In genomic region chr7:139339698-139340036, GRCh38 we compare ENCODE assay signal across 1 cellular context.
TF ChIP-seq lines count a peak whose summit lies in the region.

No MANE protein-coding gene starts in this region.

TF ChIP-seq in K562, 482 proteins besides CTCF, POLR2A, EP300 and RAD21 (continued from another document and continues in another):
- TF ChIP-seq ZKSCAN8 (CRISPR knock-in tag; IDR thresholded peaks at IDR 0.05) (peak; percentile 68; the same call in 1 of the 2 replicates), ZNF780A (CRISPR knock-in tag; IDR thresholded peaks at IDR 0.05) (no peak), NCOA6 (IDR thresholded peaks at IDR 0.05) (no peak), ZNF133 (CRISPR knock-in tag; IDR thresholded peaks at IDR 0.05) (no peak), ZNF232 (CRISPR knock-in tag; IDR thresholded peaks at IDR 0.05) (no peak; the same call in 1 of the 2 replicates), ZNF12 (CRISPR knock-in tag; IDR thresholded peaks at IDR 0.05) (no peak), SMC3 (conservative IDR thresholded peaks at IDR 0.05; ENCODE audit: insufficient read depth, low read depth, low read length) (no peak), ZBTB33 (CRISPR knock-in tag; IDR thresholded peaks at IDR 0.05) (no peak), GATA2 (CRISPR knock-in tag; IDR thresholded peaks at IDR 0.05) (no peak), ZFP1 (CRISPR knock-in tag; IDR thresholded peaks at IDR 0.05) (no peak), ZNF57 (CRISPR knock-in tag; IDR thresholded peaks at IDR 0.05) (no peak), AFF4 (CRISPR knock-in tag; IDR thresholded peaks at IDR 0.05) (no peak; the same call in 1 of the 2 replicates), ZZZ3 (IDR thresholded peaks at IDR 0.05) (no peak), SPI1 (IDR thresholded peaks at IDR 0.05; ENCODE audit: borderline replicate concordance, low read depth, low read length) (no peak), ZSCAN29 (IDR thresholded peaks at IDR 0.05) (no peak), ZNF449 (CRISPR knock-in tag; IDR thresholded peaks at IDR 0.05) (no peak), NCOA4 (IDR thresholded peaks at IDR 0.05; ENCODE audit: partially characterized antibody) (no peak), RBM34 (IDR thresholded peaks at IDR 0.05; ENCODE audit: borderline replicate concordance, insufficient read depth, low read length) (no peak), FOXJ2 (tag; IDR thresholded peaks at IDR 0.05) (no peak), ZNF785 (CRISPR knock-in tag; IDR thresholded peaks at IDR 0.05) (no peak), PTRF (tag; IDR thresholded peaks at IDR 0.05) (0 out of 2 replicates have a peak, but pooled peaks have one; percentile 19), SRSF1 (IDR thresholded peaks at IDR 0.05; ENCODE audit: low read depth, low read length) (no peak), FOXJ3 (CRISPR knock-in tag; IDR thresholded peaks at IDR 0.05) (no peak), GATAD2A (IDR thresholded peaks at IDR 0.05) (no peak), KDM4B (IDR thresholded peaks at IDR 0.05; ENCODE audit: borderline replicate concordance in 2 of 2, low read depth in 1 of 2) (no peak), POU5F1 (IDR thresholded peaks at IDR 0.05; ENCODE audit: borderline replicate concordance, low read depth, low read length, partially characterized antibody) (no peak), ZNF511 (CRISPR knock-in tag; IDR thresholded peaks at IDR 0.05) (no peak), BHLHE40 (IDR thresholded peaks at IDR 0.05; ENCODE audit: low read length) (no peak), RERE (CRISPR knock-in tag; IDR thresholded peaks at IDR 0.05; ENCODE audit: borderline replicate concordance) (peak; percentile 91; the same call in 1 of the 2 replicates), MTA1 (IDR thresholded peaks at IDR 0.05; ENCODE audit: borderline replicate concordance) (no peak), FOXK1 (CRISPR knock-in tag; IDR thresholded peaks at IDR 0.05; ENCODE audit: borderline replicate concordance) (no peak), MITF (IDR thresholded peaks at IDR 0.05) (no peak), RNF219 (CRISPR knock-in tag; IDR thresholded peaks at IDR 0.05) (no peak), ZNF24 (IDR thresholded peaks at IDR 0.05) (no peak), ZNF644 (tag; IDR thresholded peaks at IDR 0.05; ENCODE audit: low read depth) (no peak; the same call in 1 of the 2 replicates), CREM (IDR thresholded peaks at IDR 0.05; ENCODE audit: low read depth) (no peak), SRSF3 (IDR thresholded peaks at IDR 0.05; ENCODE audit: insufficient read depth, low read length) (no peak), ELF2 (CRISPR knock-in tag; IDR thresholded peaks at IDR 0.05) (no peak), GTF2F1 (IDR thresholded peaks at IDR 0.05; ENCODE audit: low read depth, low read length) (no peak), GTF2E2 (tag; IDR thresholded peaks at IDR 0.05) (no peak), BRD9 (IDR thresholded peaks at IDR 0.05; ENCODE audit: low read depth, partially characterized antibody) (peak; percentile 92), SFPQ (IDR thresholded peaks at IDR 0.05; ENCODE audit: low read depth, low read length) (no peak), ZC3H4 (CRISPR knock-in tag; IDR thresholded peaks at IDR 0.05; ENCODE audit: borderline replicate concordance) (no peak), MCM7 (IDR thresholded peaks at IDR 0.05) (no peak), TCF7 (IDR thresholded peaks at IDR 0.05; ENCODE audit: borderline replicate concordance) (no peak), SREBF2 (CRISPR knock-in tag; IDR thresholded peaks at IDR 0.05) (no peak), HES1 (IDR thresholded peaks at IDR 0.05; ENCODE audit: low read depth) (0 out of 2 replicates have a peak, but pooled peaks have one; percentile 38)
